1 cellular context compared by ENCODE assay signal in the genomic region with DNA sequence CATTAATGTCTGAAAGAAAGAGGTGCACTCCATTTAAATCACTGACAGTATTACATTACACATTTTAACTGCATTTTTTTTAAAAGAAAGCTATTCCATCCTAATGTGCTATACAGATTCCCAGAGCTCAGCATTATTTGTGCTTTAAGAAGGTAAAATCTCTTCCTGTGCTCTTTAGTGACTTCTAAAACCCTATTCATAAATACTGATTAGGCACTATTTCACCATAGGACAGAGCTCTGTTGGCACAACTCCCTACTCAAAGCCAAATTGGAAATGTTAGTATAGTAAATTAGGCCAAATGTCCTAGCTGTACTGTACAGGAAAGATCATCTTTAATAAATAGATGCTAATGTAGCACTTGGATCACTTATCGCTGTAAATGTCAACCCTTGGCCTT.
TF ChIP-seq lines count a peak whose summit lies in the region.

No MANE protein-coding gene starts in this region.

TF ChIP-seq in GM23338, 12 proteins besides CTCF, POLR2A, EP300 and RAD21 (continued from another document):
- TF ChIP-seq POLR2AphosphoS5 (IDR thresholded peaks at IDR 0.05; ENCODE audit: low read depth) = no peak
